Comparison of ENCODE assay signal across 11 cellular contexts in the genomic region with DNA sequence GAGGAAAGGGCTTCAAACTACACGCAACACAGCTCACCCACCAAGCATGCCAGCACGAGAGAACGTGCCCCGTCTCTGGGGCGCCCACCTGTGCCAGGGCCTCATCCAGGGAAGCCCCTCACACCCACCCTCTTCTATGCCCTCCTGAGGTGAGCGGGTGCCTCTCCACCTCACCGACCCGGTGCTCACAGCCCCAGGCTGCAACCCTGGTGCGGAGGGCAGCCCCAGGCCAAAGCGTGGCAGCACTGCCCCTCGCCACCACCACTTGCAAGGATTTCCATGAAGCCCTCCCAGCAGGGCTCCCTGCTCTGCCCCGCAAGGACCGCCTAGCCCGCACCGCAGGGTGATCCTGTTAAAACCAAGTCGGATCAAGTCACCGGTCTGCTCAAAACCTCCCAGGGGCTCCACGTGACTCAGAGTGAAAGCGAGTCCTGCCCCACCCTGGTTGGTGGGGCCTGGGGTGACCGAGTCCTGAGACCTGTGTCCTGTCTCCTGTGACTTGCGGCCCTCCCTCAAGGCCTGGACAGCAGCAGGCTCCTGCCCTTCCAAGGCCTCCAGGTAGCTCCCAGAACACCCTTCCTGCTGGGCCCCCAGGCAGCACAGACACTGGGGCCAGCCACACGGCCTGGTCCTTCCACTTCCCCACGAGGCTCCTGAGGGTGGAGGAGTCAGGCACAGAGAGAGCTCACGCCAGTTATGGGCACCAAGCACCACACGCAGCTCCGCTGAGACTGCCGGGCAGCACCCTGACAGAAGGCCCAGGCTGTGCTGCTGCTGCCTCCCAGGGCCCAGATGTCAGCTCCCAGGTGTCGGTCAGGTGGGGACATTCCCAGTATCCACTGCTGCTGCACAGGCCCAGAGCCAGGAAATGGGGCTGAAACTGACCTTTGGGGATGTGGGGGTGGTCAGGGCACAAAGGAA. TPM values are rescaled to one million over a fixed set of nuclear protein-coding genes. Genes with fewer than 3 reads are reported as not detected.
A peak's percentile ranks its signal among the peaks of the same experiment; 100 is the strongest.
DNase-seq lines count a peak whose midpoint lies in the region; ATAC-seq, FAIRE-seq and TF ChIP-seq lines count a peak whose summit lies in the region.
"Had no signal": no experiment of that assay in that cellular context is flagged by ENCODE, and none has a peak within 500 bp of the region (broad histone marks: within the 10 kb centered on the region; RNA-seq: fewer than 3 reads in every experiment).

No MANE protein-coding gene starts in this region.

- H3K4me3 ChIP-seq in GM23338 (no peak overlapping the region), body of pancreas (no peak overlapping the region), keratinocyte (ENCODE audit: control insufficient read depth in 2 of 3, extremely low read depth in 1 of 3, insufficient read depth in 2 of 3, low read depth in 1 of 3, low read length in 3 of 3) (no peak overlapping the region), gastrocnemius medialis (peak overlapping the region in 3 of 4 donors; percentile 7 to 33 (median 32))
- H3K4me3 ChIP-seq in CD4-positive, alpha-beta memory T cell (ENCODE audit: low read length in 2 of 2) = no peak overlapping the region

- no peaks in the 10 kb centered on the region for H3K9me3 ChIP-seq in body of pancreas
- no peaks in the 10 kb centered on the region for H3K9me3 ChIP-seq in keratinocyte (ENCODE audit: control insufficient read depth, low read depth, low read length)
- H3K9me3 ChIP-seq in gastrocnemius medialis = no peaks in the 10 kb centered on the region
- H3K9me3 ChIP-seq in CD4-positive, alpha-beta memory T cell (ENCODE audit: control insufficient read depth in 1 of 2, low read length in 2 of 2) = no peaks in the 10 kb centered on the region

- H3K4me2 ChIP-seq in GM23338 (no peak overlapping the region), keratinocyte (ENCODE audit: control insufficient read depth, extremely low read depth, insufficient read depth, low read depth, low read length) (peak overlapping the region; percentile 42)

- no peak for TF ChIP-seq CTCF in GM23338 (conservative IDR thresholded peaks at IDR 0.05; ENCODE audit: low read depth in 2 of 2)
- TF ChIP-seq CTCF in body of pancreas (IDR thresholded peaks at IDR 0.05) = no peak
- no peak for TF ChIP-seq CTCF in keratinocyte (optimal IDR thresholded peaks at IDR 0.05 in 1 of 3, IDR thresholded peaks at IDR 0.05 in 1 of 3, conservative IDR thresholded peaks at IDR 0.05 in 1 of 3; ENCODE audit: extremely low read depth in 1 of 3, insufficient read depth in 2 of 3, low read length in 3 of 3)
- no peak for TF ChIP-seq CTCF in gastrocnemius medialis (IDR thresholded peaks at IDR 0.05 in 4 of 5, conservative IDR thresholded peaks at IDR 0.05 in 1 of 5)

- H3K27ac ChIP-seq in GM23338 (ENCODE audit: low read depth) (no peak overlapping the region), body of pancreas (peak overlapping the region; percentile 81 to 90 (median 86)), keratinocyte (ENCODE audit: control insufficient read depth, insufficient read depth, low read length) (peak overlapping the region; percentile 37), gastrocnemius medialis (peak overlapping the region; percentile 81 to 92 (median 89))
- H3K27ac ChIP-seq in CD4-positive, alpha-beta memory T cell (ENCODE audit: low read depth, low read length) = no peak overlapping the region

- peaks cover 24% of the 10 kb centered on the region for H3K4me1 Mint-ChIP-seq in GM23338
- peaks cover 8 to 29% (median 23%) of the 10 kb centered on the region in 4 donors for H3K4me1 Mint-ChIP-seq in CD4-positive, alpha-beta memory T cell

- peaks cover 6% of the 10 kb centered on the region for H3K9me1 ChIP-seq in keratinocyte (ENCODE audit: control insufficient read depth, extremely low read depth, insufficient read depth, low read length)

- POLR2A ChIA-PET in CD4-positive, alpha-beta memory T cell (lab: Charles Lee; ENCODE audit: partially characterized antibody) = no interaction called here

- H3K9me2 ChIP-seq in GM23338 (ENCODE audit: insufficient read depth) = no peaks in the 10 kb centered on the region

- no peaks in the 10 kb centered on the region for H3F3A ChIP-seq in GM23338 (replicated peaks; ENCODE audit: low read depth)

- H3K27me3 ChIP-seq in GM23338 (ENCODE audit: insufficient read depth) = no peaks in the 10 kb centered on the region
- no peaks in the 10 kb centered on the region for H3K27me3 ChIP-seq in body of pancreas
- H3K27me3 ChIP-seq in keratinocyte (ENCODE audit: control insufficient read depth, extremely low read depth, insufficient read depth, low read length) = no peaks in the 10 kb centered on the region
- no peaks in the 10 kb centered on the region for H3K27me3 ChIP-seq in gastrocnemius medialis
- H3K27me3 ChIP-seq in CD4-positive, alpha-beta memory T cell (ENCODE audit: insufficient read depth, low read length) = no peaks in the 10 kb centered on the region

- intact Hi-C loops in body of pancreas (cut with DNase I) (no loop called here), gastrocnemius medialis (cut with DNase I; ENCODE audit: low total_unique reads) (no loop called here)
- intact Hi-C loops in CD4-positive, alpha-beta memory T cell (cut with micrococcal nuclease) = no loop called here

- in situ Hi-C loops in gastrocnemius medialis (cut with MboI; ENCODE audit: low sequenced_read_pairs in 4 of 4) = no loop called here

- peaks cover 12% of the 10 kb centered on the region for H4K20me1 ChIP-seq in GM23338 (replicated peaks; ENCODE audit: insufficient read depth)
- peaks cover 17% of the 10 kb centered on the region for H4K20me1 ChIP-seq in keratinocyte (ENCODE audit: control insufficient read depth, extremely low read depth, insufficient read depth, low read length)

- H3K36me3 Mint-ChIP-seq in GM23338 (ENCODE audit: low read depth) = peaks cover 22% of the 10 kb centered on the region
- H3K36me3 Mint-ChIP-seq in CD4-positive, alpha-beta memory T cell = peaks cover 9 to 22% of the 10 kb centered on the region in 2 donors

- 62 to 77% methylated on average over 8 to 28 of the region's 28 CpGs for WGBS in body of pancreas, 2 donors

- dilution Hi-C loops in keratinocyte (cut with MboI; ENCODE audit: extremely low pct_ligation_motif_present, low sequenced_read_pairs) = no loop called here

- H3K9me3 Mint-ChIP-seq in GM23338 = no peaks in the 10 kb centered on the region
- H3K9me3 Mint-ChIP-seq in CD4-positive, alpha-beta memory T cell = no peaks in the 10 kb centered on the region

- peak overlapping the region; percentile 27; the same call in 1 of the 2 replicates for H3K27ac Mint-ChIP-seq in GM23338
- H3K27ac Mint-ChIP-seq in CD4-positive, alpha-beta memory T cell = no peak overlapping the region
- H3K27ac Mint-ChIP-seq: activated CD8-positive, alpha-beta memory T cell treated with anti-CD3 and anti-CD28 coated beads, Interleukin-2, amount 10 ng/mL, durations not matched to agents 7 days and 5 days had no signal

- peak overlapping the region; percentile 5 for H3K9ac ChIP-seq in keratinocyte (ENCODE audit: control insufficient read depth, extremely low read depth, insufficient read depth, low read length)

- H3K27me3 Mint-ChIP-seq in GM23338 (ENCODE audit: insufficient read depth, low read depth, poor library complexity) = peaks cover 17% of the 10 kb centered on the region
- no peaks in the 10 kb centered on the region for H3K27me3 Mint-ChIP-seq in CD4-positive, alpha-beta memory T cell
- H3K27me3 Mint-ChIP-seq: activated CD8-positive, alpha-beta memory T cell treated with anti-CD3 and anti-CD28 coated beads, Interleukin-2, amount 10 ng/mL, durations not matched to agents 7 days and 5 days had no signal

- H3K4me3 Mint-ChIP-seq in GM23338 = no peak overlapping the region
- H3K4me3 Mint-ChIP-seq in CD4-positive, alpha-beta memory T cell = no peak overlapping the region
- H3K4me3 Mint-ChIP-seq: activated CD8-positive, alpha-beta memory T cell treated with anti-CD3 and anti-CD28 coated beads, Interleukin-2, amount 10 ng/mL, durations not matched to agents 7 days and 5 days had no signal

- CTCF ChIA-PET in CD4-positive, alpha-beta memory T cell (lab: Charles Lee; ENCODE audit: partially characterized antibody) = no interaction called here

- H3K79me2 ChIP-seq in GM23338 (replicated peaks; ENCODE audit: insufficient read depth) (peaks cover 67% of the 10 kb centered on the region), keratinocyte (ENCODE audit: control insufficient read depth, insufficient read depth, low read length) (peaks cover 29% of the 10 kb centered on the region)

- H2AFZ ChIP-seq in GM23338 (no peak overlapping the region), keratinocyte (ENCODE audit: control insufficient read depth, low read length) (no peak overlapping the region)

- no peak for FAIRE-seq in keratinocyte (lab: Jason Lieb, UNC)
- FAIRE-seq: GM19239, small intestine had no signal

- H3K4me1 ChIP-seq in GM23338 (ENCODE audit: insufficient read depth) = no peaks in the 10 kb centered on the region; the same call in 1 of the 2 replicates
- H3K4me1 ChIP-seq in body of pancreas = peaks cover 59% of the 10 kb centered on the region
- peaks cover 40% of the 10 kb centered on the region for H3K4me1 ChIP-seq in keratinocyte (ENCODE audit: control insufficient read depth, extremely low read depth, insufficient read depth, low read length)
- peaks cover 66 to 74% of the 10 kb centered on the region in 2 donors for H3K4me1 ChIP-seq in gastrocnemius medialis
- H3K4me1 ChIP-seq in CD4-positive, alpha-beta memory T cell (ENCODE audit: insufficient read depth, low read length) = peaks cover 10% of the 10 kb centered on the region

- ATAC-seq in GM23338 = no peak
- ATAC-seq in body of pancreas = peak; percentile 71
- peak; percentile 18 to 21 for ATAC-seq in gastrocnemius medialis
- ATAC-seq in GM21423 (IDR thresholded peaks at IDR 0.05; ENCODE audit: unreplicated experiment) = no peak
- ATAC-seq: activated CD8-positive, alpha-beta memory T cell treated with anti-CD3 and anti-CD28 coated beads, Interleukin-2, amount 10 ng/mL, durations not matched to agents 7 days and 5 days had no signal

- TF ChIP-seq POLR2A in body of pancreas (IDR thresholded peaks at IDR 0.05) (peak in 1 of 3 donors; percentile 6), gastrocnemius medialis (IDR thresholded peaks at IDR 0.05) (no peak)

- DNase-seq in GM23338 (ENCODE audit: low spot score) (no peak), body of pancreas (peak; percentile 76 to 89 (median 88)), keratinocyte (ENCODE audit: low read depth, low spot score) (no peak), gastrocnemius medialis (peak in 1 of 2 donors; percentile 61), ecto neural progenitor cell (ENCODE audit: low spot score) (no peak), DMS153 (lab: John Stamatoyannopoulos, UW) (no peak)
- no peak for DNase-seq in CD4-positive, alpha-beta memory T cell
- DNase-seq: activated CD8-positive, alpha-beta memory T cell treated with anti-CD3 and anti-CD28 coated beads, Interleukin-2, amount 10 ng/mL, durations not matched to agents 7 days and 5 days had no signal

- H3K36me3 ChIP-seq in GM23338 (ENCODE audit: insufficient read depth) = peaks cover 10% of the 10 kb centered on the region; the same call in 1 of the 2 replicates
- peaks cover 5 to 13% of the 10 kb centered on the region in 2 donors for H3K36me3 ChIP-seq in body of pancreas (replicated peaks in 1 of 2; ENCODE audit: insufficient read depth in 1 of 2, low read depth in 2 of 2)
- H3K36me3 ChIP-seq in keratinocyte (ENCODE audit: control insufficient read depth in 2 of 2, extremely low read depth in 1 of 2, insufficient read depth in 2 of 2, low read length in 2 of 2) = peaks cover 4 to 11% of the 10 kb centered on the region in 2 experiments
- H3K36me3 ChIP-seq in gastrocnemius medialis = peaks cover 0 to 24% of the 10 kb centered on the region in 2 donors
- H3K36me3 ChIP-seq in CD4-positive, alpha-beta memory T cell (ENCODE audit: insufficient read depth, low read length) = peaks cover 1% of the 10 kb centered on the region

RNA-seq across cellular contexts. Expression of a gene that starts 12.7 kb away (rescaled TPM):
- 40.7 and 46.0 TPM in 2 replicates for total RNA-seq in GM23338 (2014; rRNA removed; shearing (Covaris generic))
- polyA plus RNA-seq in GM23338 (2016; fragmentation: Nextera tagmentation; extraction: Ambion mirVana) (87.1 and 88.0 TPM in 2 replicates), keratinocyte (2.5 to 6.3 TPM (median 3.3 TPM) in 3 replicates)
- total RNA-seq in body of pancreas (10 to 100 TPM; 12.2 to 27.4 TPM), gastrocnemius medialis (10 to 100 TPM; 10.8 to 21.5 (median 16.5) TPM)
- polyA plus RNA-seq in keratinocyte (2011; ENCODE audit: low read depth) = 22.4 TPM
- polyA plus RNA-seq in keratinocyte (2011; cell fraction: cytosol; rRNA removed) = 3.4 and 3.9 TPM in 2 replicates
- polyA plus RNA-seq in keratinocyte (2011; cell fraction: nucleus; rRNA removed) = 8.0 and 9.2 TPM in 2 replicates
- polyA plus RNA-seq in keratinocyte (2012; ENCODE audit: low replicate concordance) = 7.1 and 8.4 TPM in 2 replicates
- polyA minus RNA-seq in keratinocyte = 2.9 to 5.3 TPM (median 4.9 TPM) in 3 replicates
- 12.3 TPM for polyA minus RNA-seq in keratinocyte (2011; cell fraction: cytosol; rRNA and poly(A)+ RNA removed)
- polyA minus RNA-seq in keratinocyte (2011; cell fraction: nucleus; rRNA and poly(A)+ RNA removed) = 5.6 and 6.5 TPM in 2 replicates
- 10 to 100 TPM; 40.8 to 48.5 TPM for total RNA-seq in CD4-positive, alpha-beta memory T cell
- 10 to 100 TPM; 16.0 to 20.2 TPM for polyA plus RNA-seq in CD4-positive, alpha-beta memory T cell

RNA-seq across cellular contexts. Expression of a gene that starts 29.9 kb away (rescaled TPM):
- total RNA-seq in GM23338 (2014; rRNA removed; shearing (Covaris generic)) = 12.8 and 16.0 TPM in 2 replicates
- polyA plus RNA-seq in GM23338 (2016; fragmentation: Nextera tagmentation; extraction: Ambion mirVana) (9.2 and 10.9 TPM in 2 replicates), keratinocyte (8.2 to 13.8 TPM (median 8.5 TPM) in 3 replicates)
- total RNA-seq in body of pancreas (1 to 10 TPM; 7.3 to 9.6 TPM), gastrocnemius medialis (1 to 10 TPM in 3 of 4 donors, under 1 TPM in 1; 0.76 to 9.3 (median 5.8) TPM)
- 3.3 TPM for polyA plus RNA-seq in keratinocyte (2011; ENCODE audit: low read depth)
- 14.2 and 15.1 TPM in 2 replicates for polyA plus RNA-seq in keratinocyte (2011; cell fraction: cytosol; rRNA removed)
- polyA plus RNA-seq in keratinocyte (2011; cell fraction: nucleus; rRNA removed) = 9.9 and 11.2 TPM in 2 replicates
- 3.2 and 13.3 TPM in 2 replicates for polyA plus RNA-seq in keratinocyte (2012; ENCODE audit: low replicate concordance)
- 6.3 to 10.8 TPM (median 6.5 TPM) in 3 replicates for polyA minus RNA-seq in keratinocyte
- 10.7 TPM for polyA minus RNA-seq in keratinocyte (2011; cell fraction: cytosol; rRNA and poly(A)+ RNA removed)
- 3.8 and 4.9 TPM in 2 replicates for polyA minus RNA-seq in keratinocyte (2011; cell fraction: nucleus; rRNA and poly(A)+ RNA removed)
- total RNA-seq in CD4-positive, alpha-beta memory T cell = 10 to 100 TPM; 18.3 to 21.5 TPM
- 10 to 100 TPM; 18.4 to 33.1 TPM for polyA plus RNA-seq in CD4-positive, alpha-beta memory T cell

Comparison
In these comparisons a context has a peak if more than half of its experiments do, and no peak if none do; other contexts are left out.
1. ATAC-seq: peak in body of pancreas (single experiment) and gastrocnemius medialis (2 of 2); none in GM23338 (single experiment) and GM21423 (single experiment).
2. DNase-seq: peak in body of pancreas (4 of 4); none in GM23338 (single experiment), keratinocyte (single experiment), CD4-positive, alpha-beta memory T cell (0 of 5), ecto neural progenitor cell (single experiment) and DMS153 (single experiment).
3. H3K27ac ChIP-seq: peak in body of pancreas (4 of 4), keratinocyte (single experiment) and gastrocnemius medialis (4 of 4); none in GM23338 (single experiment) and CD4-positive, alpha-beta memory T cell (single experiment).
4. H3K4me3 ChIP-seq: peak in gastrocnemius medialis (3 of 4); none in GM23338 (single experiment), body of pancreas (0 of 2), keratinocyte (0 of 3) and CD4-positive, alpha-beta memory T cell (0 of 2).